22 cellular contexts compared by ENCODE assay signal in the genomic region with DNA sequence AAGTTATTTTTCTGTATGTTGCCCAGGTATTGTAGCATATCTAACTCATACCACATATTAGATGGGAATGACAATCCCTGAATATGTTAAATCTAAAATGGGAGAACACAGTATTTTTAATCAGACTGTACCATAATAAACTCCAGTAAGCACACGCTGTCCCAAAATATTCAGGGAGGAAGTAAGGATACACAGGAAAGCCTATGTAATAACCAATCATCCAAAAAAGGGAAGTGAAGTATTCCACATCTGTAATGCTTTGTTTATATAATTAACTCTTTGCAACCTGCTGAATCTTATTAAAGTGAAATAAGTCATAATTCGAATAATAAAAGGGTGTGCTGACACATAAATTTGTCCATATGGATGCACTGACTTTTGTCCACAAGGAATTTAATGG.
"Had no signal": no experiment of that assay in that cellular context is flagged by ENCODE, and none has a peak within 500 bp of the region (broad histone marks: within the 10 kb centered on the region; RNA-seq: fewer than 3 reads in every experiment).

No MANE protein-coding gene starts in this region.

- H3K27ac ChIP-seq: esophagus squamous epithelium, left lung, lower lobe of right lung, neural progenitor cell, ovary, right atrium auricular region, stomach, thoracic aorta, transverse colon had no signal

- H3K4me3 ChIP-seq: esophagus squamous epithelium, left lung, lower lobe of right lung, neural progenitor cell, ovary, right atrium auricular region, stomach, thoracic aorta, transverse colon had no signal

- H3K4me2 ChIP-seq: neural progenitor cell had no signal

- H3K27me3 ChIP-seq: esophagus squamous epithelium, left lung, neural progenitor cell, ovary, right atrium auricular region, stomach, transverse colon had no signal

- H3K27ac Mint-ChIP-seq: immature natural killer cell, memory B cell, natural killer cell, neural progenitor cell had no signal

- FAIRE-seq: keratinocyte, small intestine, urothelium cell line had no signal

- ATAC-seq: left lung, natural killer cell had no signal

- H3K9me3 Mint-ChIP-seq: immature natural killer cell, natural killer cell, neural progenitor cell had no signal

- H3K9me3 ChIP-seq: esophagus squamous epithelium, left lung, lower lobe of right lung, ovary, right atrium auricular region, stomach, thoracic aorta, transverse colon had no signal

- H3K9ac ChIP-seq: neural progenitor cell had no signal

- H3K36me3 Mint-ChIP-seq: immature natural killer cell, memory B cell, mesothelial cell of epicardium, natural killer cell, neural progenitor cell had no signal

- H2AFZ ChIP-seq: neural progenitor cell had no signal

- H3K4me1 ChIP-seq: esophagus squamous epithelium, left lung, lower lobe of right lung, neural progenitor cell, stomach, transverse colon had no signal

- DNase-seq: dermis blood vessel endothelial cell; esophagus squamous epithelium; foreskin fibroblast; immature natural killer cell; left lung; lower lobe of right lung; natural killer cell; nucleus accumbens; ovary; small intestine; stimulated activated CD4-positive, alpha-beta T cell treated with anti-CD3 and anti-CD28 coated beads, Interleukin-12 subunit alpha, Interleukin-12 subunit beta, amount 100 ng/mL, for 4 hours; stimulated activated naive CD4-positive, alpha-beta T cell; stomach; substantia nigra; transverse colon had no signal

- H3K36me3 ChIP-seq: esophagus squamous epithelium, left lung, lower lobe of right lung, neural progenitor cell, ovary, right atrium auricular region, stomach, thoracic aorta, transverse colon had no signal

- H3K4me3 Mint-ChIP-seq: immature natural killer cell, memory B cell, mesothelial cell of epicardium, natural killer cell, neural progenitor cell had no signal

- H3K4me1 Mint-ChIP-seq: memory B cell, natural killer cell, neural progenitor cell had no signal
